In genomic region chr19:46442808-46443450, GRCh38 we compare ENCODE assay signal across 14 cellular contexts. TPM values are rescaled to one million over a fixed set of nuclear protein-coding genes. Genes with fewer than 3 reads are reported as not detected.
DNase-seq lines count a peak whose midpoint lies in the region; ATAC-seq and TF ChIP-seq lines count a peak whose summit lies in the region.
"Had no signal": no experiment of that assay in that cellular context is flagged by ENCODE, and none has a peak within 500 bp of the region (broad histone marks: within the 10 kb centered on the region; RNA-seq: fewer than 3 reads in every experiment).

No MANE protein-coding gene starts in this region.

- ATAC-seq in HG03460 (IDR thresholded peaks at IDR 0.05; ENCODE audit: unreplicated experiment) (no peak), HG03342 (IDR thresholded peaks at IDR 0.05; ENCODE audit: unreplicated experiment) (no peak), HG02610 (IDR thresholded peaks at IDR 0.05; ENCODE audit: unreplicated experiment) (no peak), GM21423 (IDR thresholded peaks at IDR 0.05; ENCODE audit: unreplicated experiment) (no peak)
- ATAC-seq: natural killer cell treated with Interleukin-12 subunit alpha and Interleukin-12 subunit beta and Interleukin-15 and Interleukin-18, amount 100 ng/mL, for 72 hours had no signal

- DNase-seq in AG20443 (ENCODE audit: low spot score) (peak; percentile 58), M059J (ENCODE audit: low read depth) (peak; percentile 79), cardiac fibroblast (ENCODE audit: low read depth in 2 of 2) (peak; percentile 75 to 81), myocyte (ENCODE audit: low read depth) (peak; percentile 59)
- DNase-seq: Caco-2; NCI-H2107; stimulated activated CD4-positive, alpha-beta T cell treated with anti-CD3 and anti-CD28 coated beads, Interleukin-4, amount 100 ng/mL, for 1 hour had no signal

- no peak overlapping the region for H3K4me3 ChIP-seq in cardiac fibroblast (replicated peaks in 1 of 2; ENCODE audit: low read depth in 2 of 2, low read length in 2 of 2)
- H3K4me3 ChIP-seq: SK-N-MC had no signal

- no peak for TF ChIP-seq CTCF in cardiac fibroblast (IDR thresholded peaks at IDR 0.05; ENCODE audit: low read depth, low read length)

RNA-seq across cellular contexts. Expression of gene PNMA8C, which starts 14.2 kb away (rescaled TPM):
- not detected in 2 replicates for total RNA-seq in M059J (2014; rRNA removed; shearing (Covaris generic))
- 0.05 and 0.10 TPM in 2 replicates for total RNA-seq in myocyte
- polyA plus RNA-seq in myocyte (2012) = 0.04 TPM
- total RNA-seq: activated CD8-positive, alpha-beta memory T cell treated with anti-CD3 and anti-CD28 coated beads for 36 hours; Caco-2; natural killer cell treated with Interleukin-12 subunit alpha and Interleukin-12 subunit beta and Interleukin-15 and Interleukin-18, amount 100 ng/mL, for 72 hours had no signal

RNA-seq across cellular contexts. Expression of gene PNMA8A, which starts 28.4 kb away (rescaled TPM):
- total RNA-seq in M059J (2014; rRNA removed; shearing (Covaris generic)) = 3.1 and 5.0 TPM in 2 replicates
- 89.0 and 102 TPM in 2 replicates for total RNA-seq in myocyte
- 53.7 TPM for polyA plus RNA-seq in myocyte (2012)
- total RNA-seq: Caco-2; natural killer cell treated with Interleukin-12 subunit alpha and Interleukin-12 subunit beta and Interleukin-15 and Interleukin-18, amount 100 ng/mL, for 72 hours had no signal

RNA-seq across cellular contexts. Expression of gene CCDC8, which starts 29.6 kb away (rescaled TPM):
- not detected in 2 replicates for total RNA-seq in M059J (2014; rRNA removed; shearing (Covaris generic))
- 18.0 and 19.7 TPM in 2 replicates for total RNA-seq in myocyte
- polyA plus RNA-seq in myocyte (2012) = 9.6 TPM
- total RNA-seq: activated CD8-positive, alpha-beta memory T cell treated with anti-CD3 and anti-CD28 coated beads for 36 hours; natural killer cell treated with Interleukin-12 subunit alpha and Interleukin-12 subunit beta and Interleukin-15 and Interleukin-18, amount 100 ng/mL, for 72 hours had no signal

RNA-seq across cellular contexts. Expression of gene PNMA8B, which starts 52.7 kb away (rescaled TPM):
- total RNA-seq in M059J (2014; rRNA removed; shearing (Covaris generic)) = 0.07 TPM in 1 of 2 replicates, not detected in the other
- 0.03 and 0.16 TPM in 2 replicates for total RNA-seq in myocyte
- 0.05 TPM for polyA plus RNA-seq in myocyte (2012)
- total RNA-seq: natural killer cell treated with Interleukin-12 subunit alpha and Interleukin-12 subunit beta and Interleukin-15 and Interleukin-18, amount 100 ng/mL, for 72 hours had no signal

Comparison
In these comparisons a context has a peak if more than half of its experiments do, and no peak if none do; other contexts are left out.
1. RNA of gene PNMA8A, which starts 28.4 kb away (total RNA-seq): 89.0 to 102 TPM in myocyte; 3.1 to 5.0 TPM in M059J; every median in the first group is over 10 times any median in the second.
2. RNA of gene CCDC8, which starts 29.6 kb away (total RNA-seq): 18.0 to 19.7 TPM in myocyte; not detected in M059J; every median in the first group is over 10 times any median in the second.
3. Peak in every context shown above with its lines, with median percentiles within 50 percentile points of each other: DNase-seq.